Comparison of ENCODE assay signal across 17 cellular contexts in the genomic region with DNA sequence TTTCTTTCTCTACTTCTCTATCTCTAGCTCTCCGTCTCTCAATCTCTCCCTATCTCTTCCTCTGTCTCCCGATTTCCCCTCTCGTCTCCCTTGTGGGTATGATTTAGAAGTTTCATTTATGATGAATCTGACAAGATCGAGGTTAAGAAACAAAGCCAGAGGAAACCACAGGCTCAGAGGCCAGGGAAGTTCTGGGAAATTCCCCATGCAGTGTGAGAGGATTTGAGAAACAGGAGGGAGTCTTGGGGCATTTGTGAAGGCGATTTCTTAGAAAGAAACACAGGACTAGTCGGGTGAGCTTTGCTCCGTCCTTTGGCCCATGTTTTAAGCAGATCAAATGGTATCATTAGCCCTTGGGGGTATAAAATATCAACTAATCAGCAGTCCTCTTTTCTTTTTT. TPM values are rescaled to one million over a fixed set of nuclear protein-coding genes. Genes with fewer than 3 reads are reported as not detected.
A peak's percentile ranks its signal among the peaks of the same experiment; 100 is the strongest.
DNase-seq lines count a peak whose midpoint lies in the region; ATAC-seq and TF ChIP-seq lines count a peak whose summit lies in the region.
"Had no signal": no experiment of that assay in that cellular context is flagged by ENCODE, and none has a peak within 500 bp of the region (broad histone marks: within the 10 kb centered on the region; RNA-seq: fewer than 3 reads in every experiment).

No MANE protein-coding gene starts in this region.

- WGBS in right cardiac atrium, result 41% methylated on average over 7 of the region's 7 CpGs

- DNase-seq in activated naive CD8-positive, alpha-beta T cell treated with anti-CD3 and anti-CD28 coated beads, Interleukin-2, amount 50 U/mL, for 24 hours, result peak; percentile 29
- no peak for DNase-seq in activated naive CD8-positive, alpha-beta T cell treated with anti-CD3 and anti-CD28 coated beads for 36 hours
- DNase-seq in cardiac fibroblast (ENCODE audit: low read depth in 2 of 2) (peak; percentile 42 to 71), KBM-7 (no peak), right cardiac atrium (no peak), DMS114 treated with DMSO at 0.1 percent for 48 hours (lab: John Stamatoyannopoulos, UW; ENCODE audit: unreplicated experiment) (no peak)
- DNase-seq in stimulated activated naive B cell treated with anti-CD40 and anti-IgM and Interleukin-4, amounts not matched to agents 10 μg/mL and 1 μg/mL and 100 μg/mL, for 72 hours, result peak; percentile 26
- DNase-seq: activated CD4-positive, CD25-positive, alpha-beta regulatory T cell treated with anti-CD3 and anti-CD28 coated beads, Interleukin-2, amount 50 U/mL, for 72 hours; DMS 273 treated with DMSO at 0.1 percent for 48 hours; mesenchymal stem cell; NCI-H1048; occipital lobe; substantia nigra had no signal

- H3K36me3 ChIP-seq in KMS-11 (ENCODE audit: insufficient read depth), result no peaks in the 10 kb centered on the region
- H3K36me3 ChIP-seq: ascending aorta had no signal

- H3K4me1 ChIP-seq in KMS-11 (ENCODE audit: low read depth, poor library complexity, severe bottlenecking), result peaks cover 28% of the 10 kb centered on the region
- H3K4me1 ChIP-seq in right cardiac atrium (ENCODE audit: control insufficient read depth, insufficient read depth, low read length), result no peaks in the 10 kb centered on the region
- H3K4me1 ChIP-seq: ascending aorta had no signal

- peaks cover 13% of the 10 kb centered on the region for H3K4me1 Mint-ChIP-seq in activated naive CD8-positive, alpha-beta T cell treated with anti-CD3 and anti-CD28 coated beads, Interleukin-2, amount 50 U/mL, for 24 hours
- peaks cover 6% of the 10 kb centered on the region for H3K4me1 Mint-ChIP-seq in activated naive CD8-positive, alpha-beta T cell treated with anti-CD3 and anti-CD28 coated beads for 36 hours
- H3K4me1 Mint-ChIP-seq in stimulated activated naive B cell treated with anti-CD40 and anti-IgM and Interleukin-4, amounts not matched to agents 10 μg/mL and 1 μg/mL and 100 μg/mL, for 72 hours, result peaks cover 7 to 18% of the 10 kb centered on the region in 2 donors

- H3K9ac ChIP-seq in KMS-11, result no peak overlapping the region

- H2AFZ ChIP-seq in KMS-11 (ENCODE audit: low read depth), result no peak overlapping the region

- peaks cover 6% of the 10 kb centered on the region for H3K27me3 Mint-ChIP-seq in activated naive CD8-positive, alpha-beta T cell treated with anti-CD3 and anti-CD28 coated beads, Interleukin-2, amount 50 U/mL, for 24 hours
- H3K27me3 Mint-ChIP-seq in activated naive CD8-positive, alpha-beta T cell treated with anti-CD3 and anti-CD28 coated beads for 36 hours, result peaks cover 4% of the 10 kb centered on the region
- H3K27me3 Mint-ChIP-seq in stimulated activated naive B cell treated with anti-CD40 and anti-IgM and Interleukin-4, amounts not matched to agents 10 μg/mL and 1 μg/mL and 100 μg/mL, for 72 hours, result peaks cover 0 to 11% of the 10 kb centered on the region in 2 donors

- H3K4me3 ChIP-seq in KMS-11 (IDR thresholded peaks at IDR 0.05; ENCODE audit: insufficient read depth, low read depth, low read length), result no peak overlapping the region
- no peak overlapping the region for H3K4me3 ChIP-seq in cardiac fibroblast (replicated peaks in 1 of 2; ENCODE audit: low read depth in 2 of 2, low read length in 2 of 2)
- no peak overlapping the region for H3K4me3 ChIP-seq in right cardiac atrium (ENCODE audit: low read length)
- H3K4me3 ChIP-seq: ascending aorta, skin epidermis had no signal

- H3K27me3 ChIP-seq in KMS-11 (ENCODE audit: insufficient read depth, low read depth) (no peaks in the 10 kb centered on the region), right cardiac atrium (ENCODE audit: control insufficient read depth, insufficient read depth) (no peaks in the 10 kb centered on the region)
- H3K27me3 ChIP-seq: ascending aorta had no signal

- no peak for TF ChIP-seq CTCF in KMS-11 (conservative IDR thresholded peaks at IDR 0.05; ENCODE audit: low read depth, low read length)
- no peak for TF ChIP-seq CTCF in cardiac fibroblast (IDR thresholded peaks at IDR 0.05; ENCODE audit: low read depth, low read length)

- no peaks in the 10 kb centered on the region for H4K20me1 ChIP-seq in KMS-11 (ENCODE audit: insufficient read depth)

- in situ Hi-C loops in KBM-7 (cut with MboI; ENCODE audit: low pct_unique_long_range_greater_than_20kb, low sequenced_read_pairs), result no loop called here

- H3K9me3 Mint-ChIP-seq in activated naive CD8-positive, alpha-beta T cell treated with anti-CD3 and anti-CD28 coated beads, Interleukin-2, amount 50 U/mL, for 24 hours, result no peaks in the 10 kb centered on the region
- no peaks in the 10 kb centered on the region for H3K9me3 Mint-ChIP-seq in activated naive CD8-positive, alpha-beta T cell treated with anti-CD3 and anti-CD28 coated beads for 36 hours
- no peaks in the 10 kb centered on the region for H3K9me3 Mint-ChIP-seq in stimulated activated naive B cell treated with anti-CD40 and anti-IgM and Interleukin-4, amounts not matched to agents 10 μg/mL and 1 μg/mL and 100 μg/mL, for 72 hours

- H3K9me3 ChIP-seq in right cardiac atrium (ENCODE audit: control insufficient read depth, low read length), result no peaks in the 10 kb centered on the region
- H3K9me3 ChIP-seq: ascending aorta had no signal

- no peak overlapping the region for H3K27ac Mint-ChIP-seq in activated naive CD8-positive, alpha-beta T cell treated with anti-CD3 and anti-CD28 coated beads, Interleukin-2, amount 50 U/mL, for 24 hours
- H3K27ac Mint-ChIP-seq in activated naive CD8-positive, alpha-beta T cell treated with anti-CD3 and anti-CD28 coated beads for 36 hours, result no peak overlapping the region
- no peak overlapping the region for H3K27ac Mint-ChIP-seq in stimulated activated naive B cell treated with anti-CD40 and anti-IgM and Interleukin-4, amounts not matched to agents 10 μg/mL and 1 μg/mL and 100 μg/mL, for 72 hours

- ATAC-seq in activated naive CD8-positive, alpha-beta T cell treated with anti-CD3 and anti-CD28 coated beads, Interleukin-2, amount 50 U/mL, for 24 hours, result peak; percentile 31
- ATAC-seq in stimulated activated naive B cell treated with anti-CD40 and anti-IgM and Interleukin-4, amounts not matched to agents 10 μg/mL and 1 μg/mL and 100 μg/mL, for 72 hours (replicated peaks), result peak; percentile 31 to 46
- no peak for ATAC-seq in right cardiac atrium

- 0 out of 2 replicates have a peak overlapping the region, but pooled peaks have one; percentile 5 for H3K27ac ChIP-seq in KMS-11
- no peak overlapping the region for H3K27ac ChIP-seq in right cardiac atrium (ENCODE audit: low read length)
- H3K27ac ChIP-seq: ascending aorta, skin epidermis had no signal

- no peaks in the 10 kb centered on the region for H3K79me2 ChIP-seq in KMS-11 (ENCODE audit: insufficient read depth, low read depth)

- intact Hi-C loops in right cardiac atrium (cut with DNase I), result no loop called here

- H3K4me2 ChIP-seq in KMS-11, result peak overlapping the region; percentile 73

- H3K36me3 Mint-ChIP-seq in activated naive CD8-positive, alpha-beta T cell treated with anti-CD3 and anti-CD28 coated beads, Interleukin-2, amount 50 U/mL, for 24 hours (ENCODE audit: low read depth), result no peaks in the 10 kb centered on the region
- H3K36me3 Mint-ChIP-seq in activated naive CD8-positive, alpha-beta T cell treated with anti-CD3 and anti-CD28 coated beads for 36 hours, result no peaks in the 10 kb centered on the region
- H3K36me3 Mint-ChIP-seq in stimulated activated naive B cell treated with anti-CD40 and anti-IgM and Interleukin-4, amounts not matched to agents 10 μg/mL and 1 μg/mL and 100 μg/mL, for 72 hours, result no peaks in the 10 kb centered on the region

- no peak overlapping the region for H3K4me3 Mint-ChIP-seq in activated naive CD8-positive, alpha-beta T cell treated with anti-CD3 and anti-CD28 coated beads, Interleukin-2, amount 50 U/mL, for 24 hours
- H3K4me3 Mint-ChIP-seq in activated naive CD8-positive, alpha-beta T cell treated with anti-CD3 and anti-CD28 coated beads for 36 hours, result no peak overlapping the region
- no peak overlapping the region for H3K4me3 Mint-ChIP-seq in stimulated activated naive B cell treated with anti-CD40 and anti-IgM and Interleukin-4, amounts not matched to agents 10 μg/mL and 1 μg/mL and 100 μg/mL, for 72 hours

RNA-seq across cellular contexts. Expression of gene TNFSF9, which starts 25.7 kb away (rescaled TPM):
- 1 to 10 TPM; 2.3 to 2.5 TPM for total RNA-seq in activated naive CD8-positive, alpha-beta T cell treated with anti-CD3 and anti-CD28 coated beads for 36 hours
- under 1 TPM; 0.17 to 0.91 (median 0.24) TPM for total RNA-seq in right cardiac atrium
- 0.14 TPM for polyA plus RNA-seq in right cardiac atrium
- total RNA-seq: ascending aorta had no signal

RNA-seq across cellular contexts. Expression of gene CD70, which starts 34.5 kb away (rescaled TPM):
- 10 to 100 TPM; 15.2 to 15.3 TPM for total RNA-seq in activated naive CD8-positive, alpha-beta T cell treated with anti-CD3 and anti-CD28 coated beads for 36 hours
- total RNA-seq in right cardiac atrium, result not detected
- polyA plus RNA-seq in right cardiac atrium, result not detected
- total RNA-seq: ascending aorta, occipital lobe had no signal
- polyA plus RNA-seq: AG04450 had no signal

RNA-seq across cellular contexts. Expression of gene TUBB4A, which starts 54.4 kb away (rescaled TPM):
- 1 to 10 TPM; 7.3 to 7.8 TPM for total RNA-seq in activated naive CD8-positive, alpha-beta T cell treated with anti-CD3 and anti-CD28 coated beads for 36 hours
- 1 to 10 TPM in 3 of 4 donors, under 1 TPM in 1; 0.45 to 7.4 (median 2.7) TPM for total RNA-seq in right cardiac atrium
- polyA plus RNA-seq in right cardiac atrium, result 2.2 TPM
- polyA plus RNA-seq: AG04450 had no signal

Comparison
In these comparisons a context has a peak if more than half of its experiments do, and no peak if none do; other contexts are left out.
1. DNase-seq: peak in activated naive CD8-positive, alpha-beta T cell treated with anti-CD3 and anti-CD28 coated beads, Interleukin-2, amount 50 U/mL, for 24 hours (single experiment), cardiac fibroblast (2 of 2) and stimulated activated naive B cell treated with anti-CD40 and anti-IgM and Interleukin-4, amounts not matched to agents 10 μg/mL and 1 μg/mL and 100 μg/mL, for 72 hours (single experiment); none in activated naive CD8-positive, alpha-beta T cell treated with anti-CD3 and anti-CD28 coated beads for 36 hours (single experiment), KBM-7 (single experiment), right cardiac atrium (0 of 3) and DMS114 treated with DMSO at 0.1 percent for 48 hours (single experiment).
2. ATAC-seq: peak in activated naive CD8-positive, alpha-beta T cell treated with anti-CD3 and anti-CD28 coated beads, Interleukin-2, amount 50 U/mL, for 24 hours (single experiment) and stimulated activated naive B cell treated with anti-CD40 and anti-IgM and Interleukin-4, amounts not matched to agents 10 μg/mL and 1 μg/mL and 100 μg/mL, for 72 hours (2 of 2); none in right cardiac atrium (0 of 2).
3. RNA of gene CD70, which starts 34.5 kb away (total RNA-seq): 15.2 to 15.3 TPM in activated naive CD8-positive, alpha-beta T cell treated with anti-CD3 and anti-CD28 coated beads for 36 hours; not detected in right cardiac atrium; every median in the first group is over 10 times any median in the second.